ENCODE assay signal across 23 cellular contexts in the genomic region with DNA sequence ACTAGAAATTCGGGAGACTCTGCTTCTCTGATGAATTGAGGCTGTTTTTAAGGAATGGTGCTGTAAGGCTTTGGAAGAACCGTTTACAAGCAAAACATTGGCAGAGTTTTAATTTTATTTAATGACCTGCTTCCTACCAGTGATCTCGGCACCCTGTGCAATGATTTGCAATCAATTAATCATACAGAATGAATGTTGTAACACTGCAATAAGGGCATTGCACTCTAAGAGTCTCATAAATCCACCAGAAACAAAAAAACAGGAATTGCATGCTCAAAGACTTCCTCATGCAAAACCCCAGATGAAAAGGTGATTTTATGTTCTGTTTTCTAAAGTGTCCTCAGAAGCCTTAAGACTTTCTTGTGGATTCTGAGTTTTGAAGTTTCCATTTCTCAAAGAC.
"Had no signal": no experiment of that assay in that cellular context is flagged by ENCODE, and none has a peak within 500 bp of the region (broad histone marks: within the 10 kb centered on the region; RNA-seq: fewer than 3 reads in every experiment).

No MANE protein-coding gene starts in this region.

- H3K4me1 ChIP-seq: colonic mucosa, parathyroid adenoma, psoas muscle had no signal

- H3K79me2 ChIP-seq: parathyroid adenoma had no signal

- DNase-seq: activated CD4-positive, alpha-beta T cell treated with anti-CD3 and anti-CD28 coated beads for 4 hours; activated CD4-positive, alpha-beta T cell treated with anti-CD3 and anti-CD28 coated beads, Interleukin-2, amount 50 U/mL, for 4 hours; activated effector memory CD4-positive, alpha-beta T cell treated with Interleukin-2 at 50 U/mL for 16 hours; activated naive CD4-positive, alpha-beta T cell treated with Interleukin-2 at 50 U/mL for 16 hours; activated T-cell treated with anti-CD3 and anti-CD28 coated beads for 4 hours; anterior cingulate cortex; cerebellar nuclear complex; colonic mucosa; dorsolateral prefrontal cortex; effector memory CD4-positive, alpha-beta T cell; foreskin keratinocyte; islet precursor cell; left cardiac atrium; naive B cell; psoas muscle; spleen; stimulated activated naive CD4-positive, alpha-beta T cell; T-helper 1 cell had no signal

- H3K9me3 ChIP-seq: colonic mucosa, psoas muscle, right atrium auricular region, spleen, tibial nerve had no signal

- H3K27ac ChIP-seq: cardiac muscle cell, colonic mucosa, foreskin keratinocyte, parathyroid adenoma, psoas muscle, right atrium auricular region, spleen, tibial nerve, VCaP had no signal

- H3K9ac ChIP-seq: parathyroid adenoma had no signal

- H3K27me3 ChIP-seq: cardiac muscle cell, colonic mucosa, dorsolateral prefrontal cortex, foreskin keratinocyte, right atrium auricular region, spleen, tibial nerve had no signal

- H3K4me3 ChIP-seq: cardiac muscle cell, colonic mucosa, dorsolateral prefrontal cortex, psoas muscle, right atrium auricular region, spleen, tibial nerve had no signal

- H2AFZ ChIP-seq: parathyroid adenoma had no signal

- ATAC-seq: foreskin keratinocyte, left cardiac atrium, psoas muscle had no signal

- H3K36me3 ChIP-seq: cardiac muscle cell, colonic mucosa, right atrium auricular region, spleen had no signal
